In genomic region chr15:96253137-96253747, GRCh38 we compare ENCODE assay signal across 36 cellular contexts.
"Had no signal": no experiment of that assay in that cellular context is flagged by ENCODE, and none has a peak within 500 bp of the region (broad histone marks: within the 10 kb centered on the region; RNA-seq: fewer than 3 reads in every experiment).

No MANE protein-coding gene starts in this region.

- DNase-seq: activated B cell treated with CpG ODN at 0.5 μM for 24 hours; activated CD4-positive, alpha-beta memory T cell treated with anti-CD3 and anti-CD28 coated beads, Interleukin-2, amount 10 ng/mL, durations not matched to agents 7 days and 5 days; activated CD4-positive, alpha-beta T cell treated with anti-CD3 and anti-CD28 coated beads for 4 hours; activated CD4-positive, alpha-beta T cell treated with anti-CD3 and anti-CD28 coated beads, Interleukin-2, amount 10 ng/mL, durations not matched to agents 7 days and 5 days; activated CD4-positive, alpha-beta T cell treated with anti-CD3 and anti-CD28 coated beads, Interleukin-2, amount 50 U/mL, for 4 hours; activated CD4-positive, CD25-positive, alpha-beta regulatory T cell treated with anti-CD3 and anti-CD28 coated beads, Interleukin-2, amount 50 U/mL, for 72 hours; activated CD8-positive, alpha-beta memory T cell treated with anti-CD3 and anti-CD28 coated beads, Interleukin-2, amount 50 U/mL, for 48 hours; activated gamma-delta T cell; activated naive CD4-positive, alpha-beta T cell; activated naive CD4-positive, alpha-beta T cell treated with anti-CD3 and anti-CD28 coated beads, Interleukin-2, amount 10 ng/mL, durations not matched to agents 7 days and 5 days; activated naive CD8-positive, alpha-beta T cell treated with anti-CD3 and anti-CD28 coated beads, Interleukin-2, amount 10 ng/mL, durations not matched to agents 7 days and 5 days; activated T-cell treated with anti-CD3 and anti-CD28 coated beads for 4 hours; activated T-cell treated with anti-CD3 and anti-CD28 coated beads, Interleukin-2, amount 50 U/mL, for 24 hours; activated T-cell treated with anti-CD3 and anti-CD28 coated beads, Interleukin-2, amount 50 U/mL, for 72 hours; central memory CD4-positive, alpha-beta T cell; cerebellar nuclear complex; colonic mucosa; dorsolateral prefrontal cortex; effector memory CD4-positive, alpha-beta T cell; esophagus squamous epithelium; foreskin fibroblast; head of caudate nucleus; T-helper 1 cell; T-helper 17 cell; T1000 had no signal

- H3K27me3 ChIP-seq: ascending aorta, breast epithelium, cardiac muscle cell, colonic mucosa, esophagus squamous epithelium had no signal

- H3K27ac ChIP-seq: ascending aorta, breast epithelium, cardiac muscle cell, colonic mucosa, dorsolateral prefrontal cortex, epithelial cell of prostate, esophagus squamous epithelium, WERI-Rb-1 had no signal

- FAIRE-seq: endothelial cell of umbilical vein, frontal cortex had no signal

- ATAC-seq: activated naive CD4-positive, alpha-beta T cell treated with anti-CD3 and anti-CD28 coated beads, Interleukin-2, amount 50 U/mL, for 72 hours; activated T-cell treated with anti-CD3 and anti-CD28 coated beads, Interleukin-2, amount 50 U/mL, for 72 hours; T-helper 17 cell had no signal

- H3K27ac Mint-ChIP-seq: activated B cell treated with CpG ODN at 0.5 μM for 24 hours; activated CD4-positive, alpha-beta memory T cell treated with anti-CD3 and anti-CD28 coated beads, Interleukin-2, amount 10 ng/mL, durations not matched to agents 7 days and 5 days; activated CD4-positive, alpha-beta T cell treated with anti-CD3 and anti-CD28 coated beads, Interleukin-2, amount 10 ng/mL, durations not matched to agents 7 days and 5 days; activated naive CD4-positive, alpha-beta T cell treated with anti-CD3 and anti-CD28 coated beads, Interleukin-2, amount 10 ng/mL, durations not matched to agents 7 days and 5 days; activated naive CD4-positive, alpha-beta T cell treated with anti-CD3 and anti-CD28 coated beads, Interleukin-2, amount 50 U/mL, for 72 hours; activated naive CD8-positive, alpha-beta T cell treated with anti-CD3 and anti-CD28 coated beads, Interleukin-2, amount 10 ng/mL, durations not matched to agents 7 days and 5 days; activated T-cell treated with anti-CD3 and anti-CD28 coated beads, Interleukin-2, amount 50 U/mL, for 24 hours; activated T-cell treated with anti-CD3 and anti-CD28 coated beads, Interleukin-2, amount 50 U/mL, for 72 hours; brain; dendritic cell treated with granulocyte-macrophage colony-stimulating factor and Interleukin-4, amounts not matched to agents 40 ng/mL and 50 ng/mL, for 4 days; T-helper 17 cell; T-helper 2 cell treated with Interferon-gamma antibody and Interleukin-4, amounts not matched to agents 5 μg/mL and 100 μg/mL, for 36 hours had no signal

- H3K9me3 ChIP-seq: ascending aorta, breast epithelium, colonic mucosa, esophagus squamous epithelium had no signal

- H3K4me1 ChIP-seq: ascending aorta, breast epithelium, colonic mucosa, esophagus squamous epithelium had no signal

- H3K4me3 Mint-ChIP-seq: activated B cell treated with CpG ODN at 0.5 μM for 24 hours; activated CD4-positive, alpha-beta memory T cell treated with anti-CD3 and anti-CD28 coated beads, Interleukin-2, amount 10 ng/mL, durations not matched to agents 7 days and 5 days; activated CD4-positive, alpha-beta T cell treated with anti-CD3 and anti-CD28 coated beads, Interleukin-2, amount 10 ng/mL, durations not matched to agents 7 days and 5 days; activated naive CD4-positive, alpha-beta T cell treated with anti-CD3 and anti-CD28 coated beads, Interleukin-2, amount 10 ng/mL, durations not matched to agents 7 days and 5 days; activated naive CD8-positive, alpha-beta T cell treated with anti-CD3 and anti-CD28 coated beads, Interleukin-2, amount 10 ng/mL, durations not matched to agents 7 days and 5 days; activated T-cell treated with anti-CD3 and anti-CD28 coated beads, Interleukin-2, amount 50 U/mL, for 24 hours; activated T-cell treated with anti-CD3 and anti-CD28 coated beads, Interleukin-2, amount 50 U/mL, for 72 hours; brain; dendritic cell treated with granulocyte-macrophage colony-stimulating factor and Interleukin-4, amounts not matched to agents 40 ng/mL and 50 ng/mL, for 4 days; T-helper 17 cell; T-helper 2 cell treated with Interferon-gamma antibody and Interleukin-4, amounts not matched to agents 5 μg/mL and 100 μg/mL, for 36 hours had no signal

- H3K9me3 Mint-ChIP-seq: activated CD4-positive, alpha-beta T cell treated with anti-CD3 and anti-CD28 coated beads, Interleukin-2, amount 10 ng/mL, durations not matched to agents 7 days and 5 days; activated naive CD4-positive, alpha-beta T cell treated with anti-CD3 and anti-CD28 coated beads, Interleukin-2, amount 10 ng/mL, durations not matched to agents 7 days and 5 days; activated T-cell treated with anti-CD3 and anti-CD28 coated beads, Interleukin-2, amount 50 U/mL, for 24 hours; T-helper 2 cell treated with Interferon-gamma antibody and Interleukin-4, amounts not matched to agents 5 μg/mL and 100 μg/mL, for 36 hours had no signal

- H3K4me3 ChIP-seq: ascending aorta, breast epithelium, cardiac muscle cell, colonic mucosa, dorsolateral prefrontal cortex, esophagus squamous epithelium had no signal

- H3K27me3 Mint-ChIP-seq: activated B cell treated with CpG ODN at 0.5 μM for 24 hours; activated CD4-positive, alpha-beta memory T cell treated with anti-CD3 and anti-CD28 coated beads, Interleukin-2, amount 10 ng/mL, durations not matched to agents 7 days and 5 days; activated CD4-positive, alpha-beta T cell treated with anti-CD3 and anti-CD28 coated beads, Interleukin-2, amount 10 ng/mL, durations not matched to agents 7 days and 5 days; activated naive CD4-positive, alpha-beta T cell treated with anti-CD3 and anti-CD28 coated beads, Interleukin-2, amount 10 ng/mL, durations not matched to agents 7 days and 5 days; activated naive CD8-positive, alpha-beta T cell treated with anti-CD3 and anti-CD28 coated beads, Interleukin-2, amount 10 ng/mL, durations not matched to agents 7 days and 5 days; brain; dendritic cell treated with granulocyte-macrophage colony-stimulating factor and Interleukin-4, amounts not matched to agents 40 ng/mL and 50 ng/mL, for 4 days; T-helper 17 cell had no signal

- H3K36me3 ChIP-seq: breast epithelium, cardiac muscle cell, colonic mucosa, esophagus squamous epithelium, WERI-Rb-1 had no signal

- H3K36me3 Mint-ChIP-seq: activated naive CD4-positive, alpha-beta T cell treated with anti-CD3 and anti-CD28 coated beads, Interleukin-2, amount 10 ng/mL, durations not matched to agents 7 days and 5 days; activated naive CD4-positive, alpha-beta T cell treated with anti-CD3 and anti-CD28 coated beads, Interleukin-2, amount 50 U/mL, for 72 hours; activated naive CD8-positive, alpha-beta T cell treated with anti-CD3 and anti-CD28 coated beads, Interleukin-2, amount 10 ng/mL, durations not matched to agents 7 days and 5 days had no signal

- H3K4me1 Mint-ChIP-seq: activated B cell treated with CpG ODN at 0.5 μM for 24 hours; activated CD4-positive, alpha-beta memory T cell treated with anti-CD3 and anti-CD28 coated beads, Interleukin-2, amount 10 ng/mL, durations not matched to agents 7 days and 5 days; activated CD4-positive, alpha-beta T cell treated with anti-CD3 and anti-CD28 coated beads, Interleukin-2, amount 10 ng/mL, durations not matched to agents 7 days and 5 days; activated naive CD4-positive, alpha-beta T cell treated with anti-CD3 and anti-CD28 coated beads, Interleukin-2, amount 10 ng/mL, durations not matched to agents 7 days and 5 days; activated naive CD8-positive, alpha-beta T cell treated with anti-CD3 and anti-CD28 coated beads, Interleukin-2, amount 10 ng/mL, durations not matched to agents 7 days and 5 days; brain; T-helper 17 cell had no signal
